22 cellular contexts compared by ENCODE assay signal in the genomic region with DNA sequence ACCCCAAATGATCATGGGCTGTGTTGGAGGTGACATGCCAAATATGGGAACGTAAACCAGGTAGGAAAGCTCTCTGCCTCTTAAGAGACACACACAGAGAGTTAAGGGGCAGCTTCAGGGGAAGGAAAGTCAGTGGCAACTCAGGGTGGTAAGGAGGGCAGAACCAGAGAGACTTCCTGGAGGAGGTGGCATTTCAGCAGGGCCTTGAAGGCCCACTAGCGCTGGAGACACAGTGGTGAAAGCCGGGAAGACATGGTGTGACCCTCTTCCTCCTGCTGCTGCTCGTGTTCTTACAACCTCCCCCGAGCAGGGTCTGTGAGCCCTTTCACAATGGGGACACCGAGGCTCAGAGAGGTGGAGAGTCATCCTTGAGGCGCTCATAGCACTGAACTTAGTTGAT.
DNase-seq lines count a peak whose midpoint lies in the region; ATAC-seq, FAIRE-seq and TF ChIP-seq lines count a peak whose summit lies in the region.
"Had no signal": no experiment of that assay in that cellular context is flagged by ENCODE, and none has a peak within 500 bp of the region (broad histone marks: within the 10 kb centered on the region; RNA-seq: fewer than 3 reads in every experiment).

No MANE protein-coding gene starts in this region.

- no peaks in the 10 kb centered on the region for H3K79me1 ChIP-seq in neuronal stem cell (ENCODE audit: low read depth, low read length)

- H4K91ac ChIP-seq in neuronal stem cell (ENCODE audit: low read depth, low read length, poor library complexity) = no peak overlapping the region

- CTCF ChIA-PET in K562 (lab: Yijun Ruan, JAX; ENCODE audit: low intra/inter-chr PET ratio) = no interaction called here

- no peak overlapping the region for H2BK120ac ChIP-seq in neuronal stem cell (ENCODE audit: low read depth, low read length)

- no peak overlapping the region for H2BK5ac ChIP-seq in neuronal stem cell (ENCODE audit: low read length)

- BruUV-seq in K562 (replicated peaks; lab: Mats Ljungman, UMichigan) = no TSS peak

- H4K8ac ChIP-seq in neuronal stem cell (ENCODE audit: low read depth, low read length) = no peak overlapping the region

- POLR2A ChIA-PET in K562 (lab: Yijun Ruan, JAX) = interaction anchor here (0.7 kb wide), 1 partner anchor 176 kb away, joined by 4 read pairs; no protein-coding TSS in a partner anchor

- H3K9ac ChIP-seq in K562 (ENCODE audit: insufficient read depth in 1 of 2, low read depth in 2 of 2, low read length in 2 of 2) (no peak overlapping the region), neuronal stem cell (ENCODE audit: low read depth, low read length, poor library complexity) (no peak overlapping the region)
- H3K9ac ChIP-seq: BLaER1 treated with 17β-estradiol and CSF1 and Interleukin-3, amounts not matched to agents 10 nM and 100 nM had no signal

- no peak overlapping the region for H2BK15ac ChIP-seq in neuronal stem cell (ENCODE audit: low read length)

- H3K27me3 ChIP-seq in heart right ventricle (no peaks in the 10 kb centered on the region), K562 (ENCODE audit: control insufficient read depth in 2 of 2, insufficient read depth in 2 of 2, low read length in 2 of 2) (peaks cover 5 to 47% of the 10 kb centered on the region in 2 experiments), neuronal stem cell (ENCODE audit: control insufficient read depth in 3 of 3, insufficient read depth in 3 of 3, low read depth in 1 of 3, low read length in 3 of 3) (no peaks in the 10 kb centered on the region)
- H3K27me3 ChIP-seq: BLaER1 treated with 17β-estradiol and CSF1 and Interleukin-3, amounts not matched to agents 10 nM and 100 nM had no signal

- no peak for TF ChIP-seq POLR2A in K562 (conservative IDR thresholded peaks at IDR 0.05)

- intact Hi-C loops in heart right ventricle (cut with DNase I) = no loop called here
- intact Hi-C loops in Right ventricle myocardium inferior (cut with DNase I) = no loop called here
- intact Hi-C loops in K562 (cut with micrococcal nuclease) = no loop called here

- H3K36me3 ChIP-seq in heart right ventricle = no peaks in the 10 kb centered on the region
- H3K36me3 ChIP-seq in K562 (ENCODE audit: control insufficient read depth, insufficient read depth, low read length) = no peaks in the 10 kb centered on the region
- H3K36me3 ChIP-seq in neuronal stem cell (replicated peaks in 1 of 2; ENCODE audit: control insufficient read depth in 2 of 2, insufficient read depth in 2 of 2, low read length in 2 of 2) = no peaks in the 10 kb centered on the region
- H3K36me3 ChIP-seq: BLaER1 treated with 17β-estradiol and CSF1 and Interleukin-3, amounts not matched to agents 10 nM and 100 nM had no signal

- no peak overlapping the region for H2BK12ac ChIP-seq in neuronal stem cell (ENCODE audit: low read length)

- 90 to 92% methylated on average over 7 of the region's 7 CpGs for WGBS in heart right ventricle, 2 donors
- WGBS in K562 (ENCODE audit: insufficient coverage, low coverage, missing lambda C conversion rate) = 2% methylated on average over 7 of the region's 7 CpGs
- WGBS in neuronal stem cell (ENCODE audit: extremely low coverage in 2 of 2, insufficient read length in 2 of 2, insufficient replicate concordance in 1 of 2), 2 donors = no CpG with 5 or more reads among the region's 7 CpGs

- H3K4me1 Mint-ChIP-seq in activated T-cell treated with anti-CD3 and anti-CD28 coated beads, Interleukin-2, amount 50 U/mL, for 72 hours (ENCODE audit: low read depth) = no peaks in the 10 kb centered on the region
- H3K4me1 Mint-ChIP-seq: B cell, GM23338 had no signal

- no peak for TF ChIP-seq EP300 in K562 (IDR thresholded peaks at IDR 0.05; ENCODE audit: low read length)

- no peaks in the 10 kb centered on the region; the same call in 1 of the 2 replicates for H4K20me1 ChIP-seq in K562 (replicated peaks; ENCODE audit: control insufficient read depth, insufficient read depth, low read length)

- H3K79me2 ChIP-seq in K562 (ENCODE audit: control insufficient read depth, insufficient read depth, low read length) = no peaks in the 10 kb centered on the region

- FAIRE-seq in K562 (lab: Jason Lieb, UNC) = no peak
- FAIRE-seq: GM12878, GM19239, H54, HTR-8/SVneo had no signal

- peak overlapping the region; percentile 77 for H3K23ac ChIP-seq in neuronal stem cell (ENCODE audit: low read depth, low read length, poor library complexity)

- peaks cover 0 to 2% of the 10 kb centered on the region in 2 donors for H3K9me3 Mint-ChIP-seq in activated T-cell treated with anti-CD3 and anti-CD28 coated beads, Interleukin-2, amount 50 U/mL, for 72 hours
- H3K9me3 Mint-ChIP-seq: CD8-positive, alpha-beta T cell had no signal

- TF ChIP-seq CTCF in heart right ventricle (IDR thresholded peaks at IDR 0.05) (no peak), K562 (IDR thresholded peaks at IDR 0.05 in 2 of 3, conservative IDR thresholded peaks at IDR 0.05 in 1 of 3; ENCODE audit: insufficient read depth in 2 of 3, low read depth in 1 of 3, low read length in 3 of 3) (no peak)

- H2AFZ ChIP-seq in K562 (ENCODE audit: low read depth, low read length) (no peak overlapping the region), neuronal stem cell (ENCODE audit: low read length) (no peak overlapping the region)
- H2AFZ ChIP-seq: GM23338 had no signal

- H3K27ac ChIP-seq in heart right ventricle (peak overlapping the region in 7 of 10 donors; percentile 33 to 79 (median 61)), K562 (ENCODE audit: extremely low read depth, low read depth, low read length) (no peak overlapping the region), neuronal stem cell (replicated peaks; ENCODE audit: low read length) (no peak overlapping the region)
- H3K27ac ChIP-seq: BLaER1 treated with 17β-estradiol and CSF1 and Interleukin-3, amounts not matched to agents 10 nM and 100 nM had no signal

- H3K27me3 Mint-ChIP-seq in activated T-cell treated with anti-CD3 and anti-CD28 coated beads, Interleukin-2, amount 50 U/mL, for 72 hours (ENCODE audit: low read depth) = peaks cover 12% of the 10 kb centered on the region

- in situ Hi-C loops in K562 (cut with MboI) = no loop called here

- peaks cover 1 to 2% of the 10 kb centered on the region in 2 donors for H3K36me3 Mint-ChIP-seq in activated T-cell treated with anti-CD3 and anti-CD28 coated beads, Interleukin-2, amount 50 U/mL, for 72 hours (ENCODE audit: insufficient read depth in 2 of 2)
- H3K36me3 Mint-ChIP-seq: CD8-positive, alpha-beta T cell had no signal

- no peak overlapping the region for H3K27ac Mint-ChIP-seq in activated T-cell treated with anti-CD3 and anti-CD28 coated beads, Interleukin-2, amount 50 U/mL, for 72 hours
- H3K27ac Mint-ChIP-seq: B cell; CD8-positive, alpha-beta T cell; GM23338 had no signal

- DNase-seq in heart right ventricle (no peak), Right ventricle myocardium inferior (ENCODE audit: missing footprints) (no peak), K562 (ENCODE audit: extremely low read depth in 1 of 4, low spot score in 3 of 4) (no peak), neuronal stem cell (ENCODE audit: low spot score) (no peak), NCI-H345 treated with DMSO at 0.1 percent for 48 hours (lab: John Stamatoyannopoulos, UW; ENCODE audit: unreplicated experiment) (no peak)
- DNase-seq in activated T-cell treated with anti-CD3 and anti-CD28 coated beads, Interleukin-2, amount 50 U/mL, for 72 hours = no peak
- DNase-seq: 8988T; Calu3; CD8-positive, alpha-beta T cell; DMS53; DND-41; EL; HCEC 1CT; IMR-90 had no signal

- no peak for ATAC-seq in heart right ventricle
- no peak for ATAC-seq in Right ventricle myocardium inferior
- ATAC-seq in K562 = no peak
- ATAC-seq in activated T-cell treated with anti-CD3 and anti-CD28 coated beads, Interleukin-2, amount 50 U/mL, for 72 hours (replicated peaks in 1 of 2) = no peak
- no peak for ATAC-seq in HG03378 (IDR thresholded peaks at IDR 0.05; ENCODE audit: unreplicated experiment)
- ATAC-seq: CD8-positive, alpha-beta T cell; GM12878; GM23338 had no signal

- H3K18ac ChIP-seq in neuronal stem cell (ENCODE audit: low read length) = no peak overlapping the region

- H3K4me2 ChIP-seq in K562 (ENCODE audit: insufficient read depth, low read length) (no peak overlapping the region), neuronal stem cell (ENCODE audit: insufficient read depth, low read length, poor library complexity, severe bottlenecking) (no peak overlapping the region)
- H3K4me2 ChIP-seq: GM23338 had no signal

- H3K4me3 Mint-ChIP-seq in activated T-cell treated with anti-CD3 and anti-CD28 coated beads, Interleukin-2, amount 50 U/mL, for 72 hours = no peak overlapping the region
- H3K4me3 Mint-ChIP-seq: B cell; CD8-positive, alpha-beta T cell; GM23338 had no signal

- no peak for TF ChIP-seq RAD21 in K562 (CRISPR knock-in tag; conservative IDR thresholded peaks at IDR 0.05 in 1 of 2, IDR thresholded peaks at IDR 0.05 in 1 of 2)

- H3K4me1 ChIP-seq in heart right ventricle = peaks cover 0 to 33% (median 20%) of the 10 kb centered on the region in 9 donors
- H3K4me1 ChIP-seq in K562 (replicated peaks in 1 of 2; ENCODE audit: control insufficient read depth in 2 of 2, insufficient read depth in 2 of 2, low read length in 2 of 2) = no peaks in the 10 kb centered on the region; a peak in 1 of 5 replicates
- no peaks in the 10 kb centered on the region for H3K4me1 ChIP-seq in neuronal stem cell (ENCODE audit: control insufficient read depth in 2 of 2, insufficient read depth in 1 of 2, low read depth in 1 of 2, low read length in 2 of 2)

- H3K4me3 ChIP-seq in heart right ventricle (no peak overlapping the region), K562 (no peak overlapping the region), neuronal stem cell (ENCODE audit: low read length in 2 of 2) (no peak overlapping the region)
- H3K4me3 ChIP-seq: BLaER1 treated with 17β-estradiol and CSF1 and Interleukin-3, amounts not matched to agents 10 nM and 100 nM; GM12878; GM23338 had no signal

- peak overlapping the region; percentile 59 for H2AK5ac ChIP-seq in neuronal stem cell (ENCODE audit: low read depth, low read length)

- H3K4ac ChIP-seq in neuronal stem cell (ENCODE audit: low read length) = no peak overlapping the region

- no peaks in the 10 kb centered on the region for H3K9me3 ChIP-seq in heart right ventricle
- no peaks in the 10 kb centered on the region for H3K9me3 ChIP-seq in K562 (replicated peaks; ENCODE audit: control insufficient read depth, insufficient read depth, low read depth, low read length)
- H3K9me3 ChIP-seq in neuronal stem cell (replicated peaks in 1 of 2; ENCODE audit: control insufficient read depth in 2 of 2, insufficient read depth in 1 of 2, low read depth in 1 of 2, low read length in 2 of 2) = peaks cover 0 to 3% of the 10 kb centered on the region in 2 donors

- H3K14ac ChIP-seq in neuronal stem cell (ENCODE audit: low read length) = no peak overlapping the region

- no peaks in the 10 kb centered on the region for H3K9me1 ChIP-seq in K562 (ENCODE audit: control insufficient read depth, insufficient read depth, low read length)

TF ChIP-seq in K562, 482 proteins besides CTCF, POLR2A, EP300 and RAD21:
- TF ChIP-seq ZNF436 (CRISPR knock-in tag; IDR thresholded peaks at IDR 0.05) (0 out of 2 replicates have a peak, but pooled peaks have one; percentile 19), ZFP36 (IDR thresholded peaks at IDR 0.05; ENCODE audit: low read depth, low read length, partially characterized antibody) (peak; percentile 92), DACH1 (IDR thresholded peaks at IDR 0.05; ENCODE audit: partially characterized antibody) (no peak), RBM25 (IDR thresholded peaks at IDR 0.05; ENCODE audit: low read depth, low read length, severe bottlenecking) (peak; percentile 53)

Comparison
In these comparisons a context has a peak if more than half of its experiments do, and no peak if none do; other contexts are left out.
1. H3K27ac ChIP-seq: peak in heart right ventricle (7 of 10); none in K562 (single experiment) and neuronal stem cell (single experiment).